In genomic region chr15:63362196-63362595, GRCh38 we compare ENCODE assay signal across 15 cellular contexts. TPM values are rescaled to one million over a fixed set of nuclear protein-coding genes. Genes with fewer than 3 reads are reported as not detected.
DNase-seq lines count a peak whose midpoint lies in the region; ATAC-seq and TF ChIP-seq lines count a peak whose summit lies in the region.
"Had no signal": no experiment of that assay in that cellular context is flagged by ENCODE, and none has a peak within 500 bp of the region (broad histone marks: within the 10 kb centered on the region; RNA-seq: fewer than 3 reads in every experiment).

No MANE protein-coding gene starts in this region.

- WGBS in thyroid gland, 2 donors: 26 to 38% methylated on average over 3 of the region's 3 CpGs

- TF ChIP-seq POLR2A in thyroid gland (IDR thresholded peaks at IDR 0.05) (no peak), gastrocnemius medialis (IDR thresholded peaks at IDR 0.05) (no peak)

- ATAC-seq in gastrocnemius medialis: no peak
- no peak for ATAC-seq in activated T-helper 17 cell treated with anti-CD3 and anti-CD28 coated beads, Interleukin-2, amount 50 U/mL, for 72 hours (replicated peaks)

- no peak overlapping the region for H3K4me3 Mint-ChIP-seq in activated T-helper 17 cell treated with anti-CD3 and anti-CD28 coated beads, Interleukin-2, amount 50 U/mL, for 72 hours
- H3K4me3 Mint-ChIP-seq: activated T-helper 1 cell treated with anti-CD3 and anti-CD28 coated beads, Interleukin-12 subunit alpha, Interleukin-12 subunit beta, Interleukin-2, Interleukin-4 antibody, amounts not matched to agents 30 ng/mL and 10 ng/mL and 1 ng/mL, durations not matched to agents 14 hours and 24 hours and 36 hours; CD8-positive, alpha-beta memory T cell; type B pancreatic cell had no signal

- no peaks in the 10 kb centered on the region for H3K9me3 ChIP-seq in thyroid gland
- no peaks in the 10 kb centered on the region for H3K9me3 ChIP-seq in gastrocnemius medialis
- H3K9me3 ChIP-seq: ascending aorta had no signal

- H3K36me3 ChIP-seq in thyroid gland (no peaks in the 10 kb centered on the region), gastrocnemius medialis (no peaks in the 10 kb centered on the region)
- H3K36me3 ChIP-seq: ascending aorta had no signal

- in situ Hi-C loops in gastrocnemius medialis (cut with MboI; ENCODE audit: low sequenced_read_pairs in 4 of 4): no loop called here

- TF ChIP-seq CTCF in thyroid gland (IDR thresholded peaks at IDR 0.05) (no peak), gastrocnemius medialis (IDR thresholded peaks at IDR 0.05 in 4 of 5, conservative IDR thresholded peaks at IDR 0.05 in 1 of 5) (no peak)

- peak overlapping the region in 1 of 3 donors; percentile 43 for H3K27ac ChIP-seq in thyroid gland
- peak overlapping the region in 1 of 4 donors; percentile 18 for H3K27ac ChIP-seq in gastrocnemius medialis
- H3K27ac ChIP-seq: ascending aorta had no signal

- no peaks in the 10 kb centered on the region for H3K4me1 Mint-ChIP-seq in activated T-helper 17 cell treated with anti-CD3 and anti-CD28 coated beads, Interleukin-2, amount 50 U/mL, for 72 hours
- H3K4me1 Mint-ChIP-seq: CD8-positive, alpha-beta memory T cell had no signal

- peak; percentile 29 for DNase-seq in NCI-H146 (lab: John Stamatoyannopoulos, UW)
- DNase-seq in astrocyte of the hippocampus (ENCODE audit: low read depth, low spot score): peak; percentile 65
- peak; percentile 45 for DNase-seq in hepatic stellate cell (ENCODE audit: low spot score)
- DNase-seq in thyroid gland: peak; percentile 91 to 96
- DNase-seq in NCI-H510A treated with DMSO at 0.1 percent for 48 hours (lab: John Stamatoyannopoulos, UW): no peak
- DNase-seq in gastrocnemius medialis: no peak
- DNase-seq: activated CD4-positive, alpha-beta T cell treated with anti-CD3 and anti-CD28 coated beads, Interleukin-2, amount 50 U/mL, for 4 hours; CD8-positive, alpha-beta memory T cell; SHP77; stimulated activated CD4-positive, alpha-beta T cell treated with anti-CD3 and anti-CD28 coated beads, Interleukin-1b, Interleukin-23, amount 100 ng/mL, for 48 hours; stimulated activated CD8-positive, alpha-beta memory T cell treated with anti-CD3 and anti-CD28 coated beads, Interleukin-4, amount 100 ng/mL, for 48 hours had no signal

- H3K36me3 Mint-ChIP-seq in activated T-helper 17 cell treated with anti-CD3 and anti-CD28 coated beads, Interleukin-2, amount 50 U/mL, for 72 hours (ENCODE audit: low read depth): no peaks in the 10 kb centered on the region
- H3K36me3 Mint-ChIP-seq: CD8-positive, alpha-beta memory T cell had no signal

- intact Hi-C loops in thyroid gland (cut with DNase I): no loop called here
- intact Hi-C loops in gastrocnemius medialis (cut with DNase I; ENCODE audit: low total_unique reads): no loop called here

- no peaks in the 10 kb centered on the region for H3K27me3 ChIP-seq in thyroid gland
- no peaks in the 10 kb centered on the region for H3K27me3 ChIP-seq in gastrocnemius medialis
- H3K27me3 ChIP-seq: ascending aorta had no signal

- no peaks in the 10 kb centered on the region for H3K9me3 Mint-ChIP-seq in activated T-helper 17 cell treated with anti-CD3 and anti-CD28 coated beads, Interleukin-2, amount 50 U/mL, for 72 hours
- H3K9me3 Mint-ChIP-seq: activated T-helper 1 cell treated with anti-CD3 and anti-CD28 coated beads, Interleukin-12 subunit alpha, Interleukin-12 subunit beta, Interleukin-2, Interleukin-4 antibody, amounts not matched to agents 30 ng/mL and 10 ng/mL and 1 ng/mL, durations not matched to agents 14 hours and 24 hours and 36 hours; CD8-positive, alpha-beta memory T cell had no signal

- peaks cover 5 to 13% of the 10 kb centered on the region in 2 donors for H3K4me1 ChIP-seq in thyroid gland
- peaks cover 19 to 26% of the 10 kb centered on the region in 2 donors for H3K4me1 ChIP-seq in gastrocnemius medialis
- H3K4me1 ChIP-seq: ascending aorta had no signal

- H3K27me3 Mint-ChIP-seq in activated T-helper 17 cell treated with anti-CD3 and anti-CD28 coated beads, Interleukin-2, amount 50 U/mL, for 72 hours: peaks cover 12% of the 10 kb centered on the region

- no peak overlapping the region for H3K27ac Mint-ChIP-seq in activated T-helper 17 cell treated with anti-CD3 and anti-CD28 coated beads, Interleukin-2, amount 50 U/mL, for 72 hours
- H3K27ac Mint-ChIP-seq: activated T-helper 1 cell treated with anti-CD3 and anti-CD28 coated beads, Interleukin-12 subunit alpha, Interleukin-12 subunit beta, Interleukin-2, Interleukin-4 antibody, amounts not matched to agents 30 ng/mL and 10 ng/mL and 1 ng/mL, durations not matched to agents 14 hours and 24 hours and 36 hours; type B pancreatic cell had no signal

- no peak overlapping the region for H3K4me3 ChIP-seq in thyroid gland (replicated peaks in 1 of 3)
- no peak overlapping the region for H3K4me3 ChIP-seq in gastrocnemius medialis
- H3K4me3 ChIP-seq: ascending aorta had no signal

RNA-seq across cellular contexts. Expression of gene CA12, which starts 19.4 kb away (rescaled TPM):
- total RNA-seq in thyroid gland (10 to 100 TPM in 1 of 4 donors, 1 to 10 TPM in 2, under 1 TPM in 1; 0.33 to 21.9 (median 4.3) TPM), gastrocnemius medialis (1 to 10 TPM in 1 of 4 donors, under 1 TPM in 1, not detected in 2; 0.10 to 1.7 TPM)
- total RNA-seq in activated T-helper 17 cell treated with anti-CD3 and anti-CD28 coated beads, Interleukin-2, amount 50 U/mL, for 72 hours: 1 to 10 TPM in 1 of 2 donors, under 1 TPM in 1; 0.15 to 1.0 TPM
- total RNA-seq: CD8-positive, alpha-beta memory T cell had no signal

Comparison
In these comparisons a context has a peak if more than half of its experiments do, and no peak if none do; other contexts are left out.
1. DNase-seq: peak in NCI-H146 (single experiment), astrocyte of the hippocampus (single experiment), hepatic stellate cell (single experiment) and thyroid gland (2 of 2); none in NCI-H510A treated with DMSO at 0.1 percent for 48 hours (single experiment) and gastrocnemius medialis (0 of 2).